In genomic region chr4:57095956-57096355, GRCh38 we compare ENCODE assay signal across 15 cellular contexts. TPM values are rescaled to one million over a fixed set of nuclear protein-coding genes. Genes with fewer than 3 reads are reported as not detected.
"Had no signal": no experiment of that assay in that cellular context is flagged by ENCODE, and none has a peak within 500 bp of the region (broad histone marks: within the 10 kb centered on the region; RNA-seq: fewer than 3 reads in every experiment).

No MANE protein-coding gene starts in this region.

- H3K36me3 ChIP-seq: SJCRH30, suprapubic skin, upper lobe of left lung had no signal

- ATAC-seq: activated naive CD8-positive, alpha-beta T cell treated with anti-CD3 and anti-CD28 coated beads, Interleukin-2, amount 50 U/mL, for 24 hours; stimulated activated naive CD8-positive, alpha-beta T cell treated with anti-CD3 and anti-CD28 coated beads, Interleukin-15, Interleukin-2, amounts not matched to agents 100 U/mL and 50 U/mL, for 24 hours had no signal

- H3K9me3 Mint-ChIP-seq: activated naive CD8-positive, alpha-beta T cell treated with anti-CD3 and anti-CD28 coated beads, Interleukin-2, amount 50 U/mL, for 24 hours had no signal

- H3K9me3 ChIP-seq: SJCRH30, suprapubic skin, upper lobe of left lung had no signal

- H3K27ac Mint-ChIP-seq: activated naive CD8-positive, alpha-beta T cell treated with anti-CD3 and anti-CD28 coated beads, Interleukin-2, amount 50 U/mL, for 24 hours had no signal

- H3K27me3 Mint-ChIP-seq: activated naive CD8-positive, alpha-beta T cell treated with anti-CD3 and anti-CD28 coated beads, Interleukin-2, amount 50 U/mL, for 24 hours had no signal

- H3K4me1 Mint-ChIP-seq: activated naive CD8-positive, alpha-beta T cell treated with anti-CD3 and anti-CD28 coated beads, Interleukin-2, amount 50 U/mL, for 24 hours had no signal

- H3K27me3 ChIP-seq: SJCRH30, suprapubic skin, upper lobe of left lung had no signal

- H3K27ac ChIP-seq: parathyroid adenoma, SJCRH30, upper lobe of left lung had no signal

- H3K4me1 ChIP-seq: parathyroid adenoma had no signal

- H3K4me3 Mint-ChIP-seq: activated naive CD8-positive, alpha-beta T cell treated with anti-CD3 and anti-CD28 coated beads, Interleukin-2, amount 50 U/mL, for 24 hours had no signal

- DNase-seq: activated naive CD4-positive, alpha-beta T cell treated with Interleukin-2 at 50 U/mL for 16 hours; activated naive CD8-positive, alpha-beta T cell treated with anti-CD3 and anti-CD28 coated beads, Interleukin-2, amount 50 U/mL, for 24 hours; activated T-cell treated with anti-CD3 and anti-CD28 coated beads for 4 hours; caudate nucleus; effector CD8-positive, alpha-beta T cell; foreskin melanocyte; head of caudate nucleus; SJCRH30; stimulated activated naive CD8-positive, alpha-beta T cell treated with anti-CD3 and anti-CD28 coated beads, Interleukin-15, Interleukin-2, amounts not matched to agents 100 U/mL and 50 U/mL, for 24 hours; SW 1271; upper lobe of left lung had no signal

- H3K4me3 ChIP-seq: SJCRH30, skin epidermis, suprapubic skin, upper lobe of left lung had no signal

RNA-seq across cellular contexts. Expression of gene IGFBP7, which starts 14.2 kb away (rescaled TPM):
- total RNA-seq: activated CD8-positive, alpha-beta memory T cell treated with anti-CD3 and anti-CD28 coated beads for 36 hours had no signal
